17 cellular contexts compared by ENCODE assay signal in genomic region chr2:28172114-28172898, GRCh38.
A peak's percentile ranks its signal among the peaks of the same experiment; 100 is the strongest.
DNase-seq lines count a peak whose midpoint lies in the region; ATAC-seq and TF ChIP-seq lines count a peak whose summit lies in the region.
"Had no signal": no experiment of that assay in that cellular context is flagged by ENCODE, and none has a peak within 500 bp of the region (broad histone marks: within the 10 kb centered on the region; RNA-seq: fewer than 3 reads in every experiment).

No MANE protein-coding gene starts in this region.

- TF ChIP-seq CTCF in AG04450 (IDR thresholded peaks at IDR 0.05; ENCODE audit: low read depth, low read length) (no peak), RWPE1 (conservative IDR thresholded peaks at IDR 0.05; ENCODE audit: low read depth) (no peak), epithelial cell of esophagus (IDR thresholded peaks at IDR 0.05; ENCODE audit: insufficient read depth, low read depth, low read length, missing control alignments) (no peak), mucosa of descending colon (IDR thresholded peaks at IDR 0.05) (no peak), GM20000 (IDR thresholded peaks at IDR 0.05; ENCODE audit: extremely low read depth, missing control alignments) (no peak), Calu3 (IDR thresholded peaks at IDR 0.05; ENCODE audit: unreplicated experiment) (no peak)

- H3K9me3 ChIP-seq in AG04450 (ENCODE audit: control insufficient read depth, insufficient read depth, low read length) (no peaks in the 10 kb centered on the region), mucosa of descending colon (peaks cover 11% of the 10 kb centered on the region)

- intact Hi-C loops in mucosa of descending colon (cut with DNase I, micrococcal nuclease) (no loop called here), Calu3 (cut with micrococcal nuclease; ENCODE audit: unreplicated experiment) (no loop called here)

- no peaks in the 10 kb centered on the region for H3K27me3 ChIP-seq in AG04450 (ENCODE audit: control insufficient read depth, insufficient read depth, low read length)

- peaks cover 6% of the 10 kb centered on the region for H3K4me1 ChIP-seq in mucosa of descending colon (ENCODE audit: low read depth)

- H3K4me1 Mint-ChIP-seq in Calu3 (ENCODE audit: low read depth, unreplicated experiment) = no peaks in the 10 kb centered on the region
- H3K4me1 Mint-ChIP-seq: activated B cell treated with CpG ODN at 0.5 μM for 24 hours; activated naive CD4-positive, alpha-beta T cell treated with anti-CD3 and anti-CD28 coated beads, Interleukin-2, amount 50 U/mL, for 24 hours had no signal

- BruUV-seq in Calu3 (replicated peaks; lab: Mats Ljungman, UMichigan) = no TSS peak

- ATAC-seq in mucosa of descending colon (peak; percentile 92), HG03521 (IDR thresholded peaks at IDR 0.05; ENCODE audit: unreplicated experiment) (no peak)

- H3K27ac Mint-ChIP-seq in Calu3 (ENCODE audit: unreplicated experiment) = no peak overlapping the region
- H3K27ac Mint-ChIP-seq: activated B cell treated with CpG ODN at 0.5 μM for 24 hours; activated naive CD4-positive, alpha-beta T cell treated with anti-CD3 and anti-CD28 coated beads, Interleukin-2, amount 50 U/mL, for 24 hours; stimulated activated naive CD8-positive, alpha-beta T cell treated with anti-CD3 and anti-CD28 coated beads, Interleukin-15, Interleukin-2, amounts not matched to agents 100 ng/mL and 50 ng/mL, for 24 hours had no signal

- H3K27me3 Mint-ChIP-seq in Calu3 (ENCODE audit: unreplicated experiment) = no peaks in the 10 kb centered on the region
- H3K27me3 Mint-ChIP-seq: activated B cell treated with CpG ODN at 0.5 μM for 24 hours; activated naive CD4-positive, alpha-beta T cell treated with anti-CD3 and anti-CD28 coated beads, Interleukin-2, amount 50 U/mL, for 24 hours; stimulated activated naive CD8-positive, alpha-beta T cell treated with anti-CD3 and anti-CD28 coated beads, Interleukin-15, Interleukin-2, amounts not matched to agents 100 ng/mL and 50 ng/mL, for 24 hours had no signal

- no peaks in the 10 kb centered on the region for H3K36me3 ChIP-seq in mucosa of descending colon (ENCODE audit: low read depth)

- H3K4me3 ChIP-seq in AG04450 (ENCODE audit: low read depth, low read length) (no peak overlapping the region), epithelial cell of esophagus (ENCODE audit: low read length) (no peak overlapping the region), mucosa of descending colon (no peak overlapping the region)
- H3K4me3 ChIP-seq: PC-9, skin epidermis had no signal

- H3K27ac ChIP-seq in AG04450 (ENCODE audit: low read depth, low read length) (peak overlapping the region; percentile 75), RWPE1 (peak overlapping the region; percentile 67)
- H3K27ac ChIP-seq: PC-9 had no signal

- POLR2A ChIA-PET in AG04450 (lab: Yijun Ruan, JAX) = no interaction called here
- POLR2A ChIA-PET in RWPE1 (lab: Yijun Ruan, JAX; ENCODE audit: low non-redundant PET) = no interaction called here

- H3K9me3 Mint-ChIP-seq in Calu3 (ENCODE audit: low read depth, unreplicated experiment) = peaks cover 4% of the 10 kb centered on the region

- no peak for DNase-seq in AG04450 (ENCODE audit: low read depth, low spot score)
- peak; percentile 57 for DNase-seq in RWPE1 (ENCODE audit: low spot score)
- peak; percentile 98 for DNase-seq in epithelial cell of esophagus (ENCODE audit: low read depth)
- peak in 2 of 3 donors; percentile 26 to 73 for DNase-seq in mucosa of descending colon
- DNase-seq in SW480 (ENCODE audit: low spot score) = no peak
- DNase-seq in GM20000 (ENCODE audit: low spot score) = no peak
- DNase-seq in Calu3 = no peak
- DNase-seq: activated B cell treated with CpG ODN at 0.5 μM for 24 hours, H7, KG1, NCI-H1436, NCI-H446, PC-9 had no signal

- H3K4me3 Mint-ChIP-seq in Calu3 (ENCODE audit: low read depth, unreplicated experiment) = no peak overlapping the region
- H3K4me3 Mint-ChIP-seq: activated B cell treated with CpG ODN at 0.5 μM for 24 hours; activated naive CD4-positive, alpha-beta T cell treated with anti-CD3 and anti-CD28 coated beads, Interleukin-2, amount 50 U/mL, for 24 hours; stimulated activated naive CD8-positive, alpha-beta T cell treated with anti-CD3 and anti-CD28 coated beads, Interleukin-15, Interleukin-2, amounts not matched to agents 100 ng/mL and 50 ng/mL, for 24 hours had no signal

- CTCF ChIA-PET in AG04450 (lab: Charles Lee) (no interaction called here), RWPE1 (lab: Yijun Ruan, JAX) (interaction anchor here (0.7 kb wide), 1 partner anchor 78 kb away, joined by 3 read pairs; no protein-coding TSS in a partner anchor), Calu3 (lab: Charles Lee) (no interaction called here)

- no peaks in the 10 kb centered on the region for H3K36me3 Mint-ChIP-seq in Calu3 (ENCODE audit: insufficient read depth, unreplicated experiment)

Comparison
In these comparisons a context has a peak if more than half of its experiments do, and no peak if none do; other contexts are left out.
1. DNase-seq: peak in RWPE1 (single experiment), epithelial cell of esophagus (single experiment) and mucosa of descending colon (2 of 3); none in AG04450 (single experiment), SW480 (single experiment), GM20000 (single experiment) and Calu3 (single experiment).